7 cellular contexts compared by ENCODE assay signal in genomic region chr17:12113156-12113555, GRCh38.
"Had no signal": no experiment of that assay in that cellular context is flagged by ENCODE, and none has a peak within 500 bp of the region (broad histone marks: within the 10 kb centered on the region; RNA-seq: fewer than 3 reads in every experiment).

No MANE protein-coding gene starts in this region.

- FAIRE-seq: HTR-8/SVneo, K562 had no signal

- DNase-seq: GM23248, GOT3, H9, HCEC 1CT, IMR-90 had no signal

- ATAC-seq: K562 had no signal

- H3K4me3 ChIP-seq: GM23248, K562 had no signal

- H3K27ac ChIP-seq: GM23248 had no signal
